Comparison of ENCODE assay signal across 9 cellular contexts in genomic region chr7:151062399-151063211, GRCh38. TPM values are rescaled to one million over a fixed set of nuclear protein-coding genes. Genes with fewer than 3 reads are reported as not detected.
A peak's percentile ranks its signal among the peaks of the same experiment; 100 is the strongest.
DNase-seq lines count a peak whose midpoint lies in the region; ATAC-seq and TF ChIP-seq lines count a peak whose summit lies in the region.
"Had no signal": no experiment of that assay in that cellular context is flagged by ENCODE, and none has a peak within 500 bp of the region (broad histone marks: within the 10 kb centered on the region; RNA-seq: fewer than 3 reads in every experiment).

No MANE protein-coding gene starts in this region.

- no peak for ATAC-seq in activated T-cell treated with anti-CD3 and anti-CD28 coated beads, Interleukin-2, amount 50 U/mL, for 72 hours (replicated peaks in 1 of 2)
- ATAC-seq in activated T-cell treated with anti-CD3 and anti-CD28 coated beads, Interleukin-2, amount 50 U/mL, for 4 hours, result no peak

- peaks cover 32% of the 10 kb centered on the region for H3K23me2 ChIP-seq in H9 (ENCODE audit: insufficient read length, low read depth, low read length, poor library complexity, severe bottlenecking)

- no peak overlapping the region for H2BK15ac ChIP-seq in H9 (ENCODE audit: low read depth, low read length)

- H3K4me3 ChIP-seq in ascending aorta (peak overlapping the region; percentile 25 to 41), iPS-11a (ENCODE audit: low read depth, low read length) (peak overlapping the region; percentile 60), skeletal muscle cell (ENCODE audit: low read depth, low read length) (peak overlapping the region; percentile 20)

- H3K79me2 ChIP-seq in H9 (ENCODE audit: insufficient read depth, low read length), result no peaks in the 10 kb centered on the region

- no peak overlapping the region for H3K4ac ChIP-seq in H9 (ENCODE audit: low read depth, low read length)

- peaks cover 31 to 39% of the 10 kb centered on the region in 2 experiments for H3K4me1 Mint-ChIP-seq in H9
- peaks cover 28% of the 10 kb centered on the region for H3K4me1 Mint-ChIP-seq in activated T-cell treated with anti-CD3 and anti-CD28 coated beads, Interleukin-2, amount 50 U/mL, for 72 hours (ENCODE audit: low read depth)
- peaks cover 20% of the 10 kb centered on the region for H3K4me1 Mint-ChIP-seq in activated T-cell treated with anti-CD3 and anti-CD28 coated beads, Interleukin-2, amount 50 U/mL, for 4 hours (ENCODE audit: low read depth)

- peak overlapping the region in 1 of 3 experiments; percentile 87; a peak in 3 of 7 replicates for H3K27ac Mint-ChIP-seq in H9
- H3K27ac Mint-ChIP-seq in activated T-cell treated with anti-CD3 and anti-CD28 coated beads, Interleukin-2, amount 50 U/mL, for 72 hours, result no peak overlapping the region

- H3K9me3 ChIP-seq in H9 (ENCODE audit: control insufficient read depth, low read depth, low read length) (no peaks in the 10 kb centered on the region), ascending aorta (no peaks in the 10 kb centered on the region)

- intact Hi-C loops in ascending aorta (cut with DNase I), result loop anchor here (5.0 kb wide), 1 partner anchor 185 kb away; the partner anchor contains the start of gene SMARCD3

- peak overlapping the region; percentile 43 for H3K18ac ChIP-seq in H9 (ENCODE audit: insufficient read length, low read depth, low read length)

- no peak overlapping the region for H3T11ph ChIP-seq in H9 (ENCODE audit: low read length)

- H3K79me1 ChIP-seq in H9 (ENCODE audit: insufficient read depth, low read depth, low read length, poor library complexity, severe bottlenecking), result no peaks in the 10 kb centered on the region

- H3K14ac ChIP-seq in H9 (ENCODE audit: insufficient read depth, low read length), result peak overlapping the region; percentile 61; the same call in 1 of the 2 replicates

- peaks cover 8% of the 10 kb centered on the region for H3K4me1 ChIP-seq in H9 (ENCODE audit: insufficient read depth, low read length)
- peaks cover 15 to 37% of the 10 kb centered on the region in 2 donors for H3K4me1 ChIP-seq in ascending aorta

- no peak overlapping the region for H2AFZ ChIP-seq in H9 (ENCODE audit: low read length)

- H4K5ac ChIP-seq in H9 (ENCODE audit: insufficient read length, low read depth, low read length), result no peak overlapping the region

- H2BK120ac ChIP-seq in H9 (ENCODE audit: low read depth, low read length, poor library complexity, severe bottlenecking), result no peak overlapping the region

- H3K27ac ChIP-seq in H9 (ENCODE audit: insufficient read length, low read depth, low read length) (no peak overlapping the region), ascending aorta (peak overlapping the region; percentile 85 to 95)

- no peaks in the 10 kb centered on the region; the same call in 1 of the 2 replicates for H3K27me3 ChIP-seq in H9 (ENCODE audit: insufficient read depth, low read length)
- H3K27me3 ChIP-seq in ascending aorta, result no peaks in the 10 kb centered on the region

- H3K9ac ChIP-seq in H9 (ENCODE audit: extremely low read depth, insufficient read length, low read length), result peak overlapping the region; percentile 30

- H4K8ac ChIP-seq in H9 (replicated peaks; ENCODE audit: insufficient read length, low read depth, low read length), result no peak overlapping the region

- peaks cover 17 to 30% (median 26%) of the 10 kb centered on the region in 3 experiments; a peak in 6 of 7 replicates for H3K36me3 Mint-ChIP-seq in H9 (ENCODE audit: insufficient read depth in 1 of 3, low read depth in 3 of 3)
- H3K36me3 Mint-ChIP-seq in activated T-cell treated with anti-CD3 and anti-CD28 coated beads, Interleukin-2, amount 50 U/mL, for 72 hours (ENCODE audit: insufficient read depth in 2 of 2), result peaks cover 0 to 5% of the 10 kb centered on the region in 2 donors
- H3K36me3 Mint-ChIP-seq in activated T-cell treated with anti-CD3 and anti-CD28 coated beads, Interleukin-2, amount 50 U/mL, for 4 hours (ENCODE audit: insufficient read depth), result peaks cover 8% of the 10 kb centered on the region

- H2BK20ac ChIP-seq in H9 (ENCODE audit: low read depth, low read length, poor library complexity, severe bottlenecking), result no peak overlapping the region

- peak overlapping the region; percentile 67 to 91 for H3K4me3 Mint-ChIP-seq in H9
- no peak overlapping the region for H3K4me3 Mint-ChIP-seq in activated T-cell treated with anti-CD3 and anti-CD28 coated beads, Interleukin-2, amount 50 U/mL, for 72 hours
- no peak overlapping the region for H3K4me3 Mint-ChIP-seq in activated T-cell treated with anti-CD3 and anti-CD28 coated beads, Interleukin-2, amount 50 U/mL, for 4 hours
- H3K4me3 Mint-ChIP-seq: dendritic cell treated with granulocyte-macrophage colony-stimulating factor and Interleukin-4, amounts not matched to agents 40 ng/mL and 50 ng/mL, for 4 days had no signal

- WGBS in H9 (ENCODE audit: extremely low coverage, insufficient read length, low lambda C conversion rate), result no CpG with 5 or more reads among the region's 43 CpGs

- H3K9me3 Mint-ChIP-seq in H9, result no peaks in the 10 kb centered on the region; a peak in 1 of 5 replicates
- H3K9me3 Mint-ChIP-seq in activated T-cell treated with anti-CD3 and anti-CD28 coated beads, Interleukin-2, amount 50 U/mL, for 72 hours, result no peaks in the 10 kb centered on the region
- no peaks in the 10 kb centered on the region for H3K9me3 Mint-ChIP-seq in activated T-cell treated with anti-CD3 and anti-CD28 coated beads, Interleukin-2, amount 50 U/mL, for 4 hours
- H3K9me3 Mint-ChIP-seq: dendritic cell treated with granulocyte-macrophage colony-stimulating factor and Interleukin-4, amounts not matched to agents 40 ng/mL and 50 ng/mL, for 4 days had no signal

- DNase-seq in H9 (peak; percentile 98), ascending aorta (ENCODE audit: low spot score in 2 of 2) (no peak), skeletal muscle cell (ENCODE audit: low read depth) (no peak), GF-D8 (lab: John Stamatoyannopoulos, UW) (no peak), DMS79 treated with DMSO at 0.1 percent for 48 hours (lab: John Stamatoyannopoulos, UW) (no peak)
- DNase-seq in activated T-cell treated with anti-CD3 and anti-CD28 coated beads, Interleukin-2, amount 50 U/mL, for 72 hours, result no peak
- no peak for DNase-seq in activated T-cell treated with anti-CD3 and anti-CD28 coated beads, Interleukin-2, amount 50 U/mL, for 4 hours

- H4K91ac ChIP-seq in H9 (ENCODE audit: insufficient read length, low read depth, low read length), result no peak overlapping the region

- H3K27me3 Mint-ChIP-seq in H9 (ENCODE audit: low read depth), result no peaks in the 10 kb centered on the region
- no peaks in the 10 kb centered on the region for H3K27me3 Mint-ChIP-seq in activated T-cell treated with anti-CD3 and anti-CD28 coated beads, Interleukin-2, amount 50 U/mL, for 72 hours (ENCODE audit: low read depth)
- no peaks in the 10 kb centered on the region for H3K27me3 Mint-ChIP-seq in activated T-cell treated with anti-CD3 and anti-CD28 coated beads, Interleukin-2, amount 50 U/mL, for 4 hours (ENCODE audit: low read depth)
- H3K27me3 Mint-ChIP-seq: dendritic cell treated with granulocyte-macrophage colony-stimulating factor and Interleukin-4, amounts not matched to agents 40 ng/mL and 50 ng/mL, for 4 days had no signal

- TF ChIP-seq CTCF in H9 (conservative IDR thresholded peaks at IDR 0.05) (peak; percentile 9; the same call in 1 of the 3 replicates), ascending aorta (IDR thresholded peaks at IDR 0.05) (no peak)

- H3K36me3 ChIP-seq in ascending aorta, result peaks cover 31 to 35% of the 10 kb centered on the region in 2 donors

- H3K56ac ChIP-seq in H9 (ENCODE audit: insufficient read length, low read depth, low read length), result no peak overlapping the region

- H2BK5ac ChIP-seq in H9 (ENCODE audit: insufficient read length, low read length), result no peak overlapping the region

- no peaks in the 10 kb centered on the region for H4K20me1 ChIP-seq in H9 (ENCODE audit: control insufficient read depth, insufficient read depth, insufficient read length)

- H2AK5ac ChIP-seq in H9 (ENCODE audit: insufficient read length, low read length), result no peak overlapping the region

- no peak overlapping the region for H2BK12ac ChIP-seq in H9 (ENCODE audit: insufficient read length, low read depth, low read length)

- peak overlapping the region; percentile 58 for H3K4me2 ChIP-seq in H9 (ENCODE audit: insufficient read depth, insufficient read length, low read length)

- H3K23ac ChIP-seq in H9 (ENCODE audit: insufficient read length, low read depth, low read length), result no peak overlapping the region

RNA-seq across cellular contexts. Expression of gene SLC4A2, which starts 3.2 kb away (rescaled TPM):
- 136 and 138 TPM in 2 replicates for total RNA-seq in H9 (2021)
- 390 TPM for total RNA-seq in ascending aorta
- total RNA-seq in activated T-cell treated with anti-CD3 and anti-CD28 coated beads, Interleukin-2, amount 50 U/mL, for 72 hours, result 10 to 100 TPM; 73.7 to 75.6 TPM
- total RNA-seq in activated T-cell treated with anti-CD3 and anti-CD28 coated beads, Interleukin-2, amount 50 U/mL, for 4 hours, result 100 to 1,000 TPM; 107 to 125 (median 111) TPM

RNA-seq across cellular contexts. Expression of gene CDK5, which starts 4.9 kb away (rescaled TPM):
- 16.3 and 19.9 TPM in 2 replicates for total RNA-seq in H9 (2021)
- total RNA-seq in ascending aorta, result 15.8 TPM
- total RNA-seq in activated T-cell treated with anti-CD3 and anti-CD28 coated beads, Interleukin-2, amount 50 U/mL, for 72 hours, result 10 to 100 TPM in 1 of 2 donors, 1 to 10 TPM in 1; 9.4 to 11.6 TPM
- total RNA-seq in activated T-cell treated with anti-CD3 and anti-CD28 coated beads, Interleukin-2, amount 50 U/mL, for 4 hours, result 10 to 100 TPM; 14.1 to 15.0 (median 14.3) TPM

RNA-seq across cellular contexts. Expression of gene ASIC3, which starts 14.3 kb away (rescaled TPM):
- total RNA-seq in H9 (2021) (1.7 and 2.3 TPM in 2 replicates), ascending aorta (not detected)
- total RNA-seq in activated T-cell treated with anti-CD3 and anti-CD28 coated beads, Interleukin-2, amount 50 U/mL, for 72 hours, result 10 to 100 TPM; 14.4 to 15.7 TPM
- total RNA-seq in activated T-cell treated with anti-CD3 and anti-CD28 coated beads, Interleukin-2, amount 50 U/mL, for 4 hours, result 1 to 10 TPM; 2.4 to 3.4 (median 3.3) TPM

RNA-seq across cellular contexts. Expression of gene FASTK, which starts 18.0 kb away (rescaled TPM):
- total RNA-seq in H9 (2021) (57.8 and 59.5 TPM in 2 replicates), ascending aorta (121 TPM)
- 10 to 100 TPM; 55.4 to 59.8 TPM for total RNA-seq in activated T-cell treated with anti-CD3 and anti-CD28 coated beads, Interleukin-2, amount 50 U/mL, for 72 hours
- total RNA-seq in activated T-cell treated with anti-CD3 and anti-CD28 coated beads, Interleukin-2, amount 50 U/mL, for 4 hours, result 100 to 1,000 TPM in 2 of 3 donors, 10 to 100 TPM in 1; 96.5 to 111 (median 104) TPM

RNA-seq across cellular contexts. Expression of gene TMUB1, which starts 20.7 kb away (rescaled TPM):
- total RNA-seq in H9 (2021) (45.4 and 53.6 TPM in 2 replicates), ascending aorta (143 TPM)
- total RNA-seq in activated T-cell treated with anti-CD3 and anti-CD28 coated beads, Interleukin-2, amount 50 U/mL, for 72 hours, result 10 to 100 TPM; 67.3 to 68.5 TPM
- 10 to 100 TPM; 70.3 to 85.3 (median 71.8) TPM for total RNA-seq in activated T-cell treated with anti-CD3 and anti-CD28 coated beads, Interleukin-2, amount 50 U/mL, for 4 hours

Comparison
In these comparisons a context has a peak if more than half of its experiments do, and no peak if none do; other contexts are left out.
1. H3K4me3 Mint-ChIP-seq: peak in H9 (2 of 2); none in activated T-cell treated with anti-CD3 and anti-CD28 coated beads, Interleukin-2, amount 50 U/mL, for 72 hours (0 of 2) and activated T-cell treated with anti-CD3 and anti-CD28 coated beads, Interleukin-2, amount 50 U/mL, for 4 hours (single experiment).
2. Peak in every context shown above with its lines, with median percentiles within 50 percentile points of each other: H3K4me3 ChIP-seq.